ENCODE assay signal across 10 cellular contexts in the genomic region with DNA sequence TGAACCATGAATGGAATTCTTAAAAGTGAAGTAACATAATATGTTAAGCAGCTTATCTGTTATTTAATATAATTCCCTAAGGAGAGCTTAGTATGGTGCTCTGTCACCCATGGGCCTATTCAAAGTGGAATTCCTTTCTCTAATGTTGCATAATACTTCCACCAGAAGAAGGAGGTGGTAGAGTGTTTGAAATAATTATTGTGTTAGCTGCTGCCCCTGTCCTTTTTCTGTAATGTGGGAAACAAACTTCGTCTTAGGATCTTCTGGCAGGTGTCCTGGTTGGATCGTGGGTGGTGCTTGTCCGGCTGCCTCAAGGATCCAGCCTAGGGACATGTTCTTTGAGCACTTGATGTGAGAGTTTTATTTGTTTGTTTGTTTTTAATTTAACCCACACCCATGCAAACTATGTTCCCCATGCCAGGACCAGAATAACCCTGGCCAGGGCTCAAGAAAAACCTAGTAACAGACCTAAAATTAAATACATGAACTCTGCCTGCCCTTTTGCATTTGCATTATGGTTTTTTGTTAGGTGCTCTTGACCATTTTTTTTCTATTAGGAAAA. TPM values are rescaled to one million over a fixed set of nuclear protein-coding genes. Genes with fewer than 3 reads are reported as not detected.
DNase-seq lines count a peak whose midpoint lies in the region; ATAC-seq and TF ChIP-seq lines count a peak whose summit lies in the region.
"Had no signal": no experiment of that assay in that cellular context is flagged by ENCODE, and none has a peak within 500 bp of the region (broad histone marks: within the 10 kb centered on the region; RNA-seq: fewer than 3 reads in every experiment).

No MANE protein-coding gene starts in this region.

- no peak overlapping the region for H2BK15ac ChIP-seq in mesenchymal stem cell (ENCODE audit: low read depth, poor library complexity, severe bottlenecking)

- no peak overlapping the region for H3K23ac ChIP-seq in mesenchymal stem cell (ENCODE audit: low read length in 2 of 2)

- H3K27me3 ChIP-seq in esophagus (ENCODE audit: control insufficient read depth in 1 of 2, insufficient read depth in 2 of 2, low read length in 2 of 2), result no peaks in the 10 kb centered on the region
- no peaks in the 10 kb centered on the region for H3K27me3 ChIP-seq in colonic mucosa
- H3K27me3 ChIP-seq in mesenchymal stem cell (ENCODE audit: control insufficient read depth in 1 of 2, insufficient read depth in 1 of 2, low read length in 2 of 2), result no peaks in the 10 kb centered on the region
- H3K27me3 ChIP-seq: neutrophil had no signal

- no peak overlapping the region for H3K9ac ChIP-seq in colonic mucosa (ENCODE audit: low read depth in 2 of 2, low read length in 2 of 2)
- no peak overlapping the region for H3K9ac ChIP-seq in mesenchymal stem cell (ENCODE audit: low read length)

- H2AFZ ChIP-seq in mesenchymal stem cell (ENCODE audit: low read depth, low read length), result no peak overlapping the region

- peaks cover 4% of the 10 kb centered on the region for H3K9me3 Mint-ChIP-seq in nephron

- intact Hi-C loops in colonic mucosa (cut with DNase I), result no loop called here

- TF ChIP-seq CTCF in AG10803 (conservative IDR thresholded peaks at IDR 0.05; ENCODE audit: low read length), result no peak
- no peak for TF ChIP-seq CTCF in LNCaP clone FGC (IDR thresholded peaks at IDR 0.05; ENCODE audit: control insufficient read depth, extremely low read depth, insufficient read depth)
- no peak for TF ChIP-seq CTCF in nephron (IDR thresholded peaks at IDR 0.05; ENCODE audit: unreplicated experiment in 3 of 3)
- TF ChIP-seq CTCF in colonic mucosa (IDR thresholded peaks at IDR 0.05), result no peak

- no peak overlapping the region for H2BK12ac ChIP-seq in mesenchymal stem cell (ENCODE audit: low read length in 2 of 2)

- peak; percentile 81 for DNase-seq in AG10803 (ENCODE audit: low read depth)
- DNase-seq in LNCaP clone FGC (ENCODE audit: low read depth), result peak; percentile 88
- no peak for DNase-seq in activated naive CD4-positive, alpha-beta T cell (lab: John Stamatoyannopoulos, UW)
- no peak for DNase-seq in colonic mucosa
- no peak for DNase-seq in mesenchymal stem cell
- DNase-seq: NCI-H2171 treated with DMSO at 0.1 percent for 48 hours had no signal

- no peaks in the 10 kb centered on the region for H3K9me3 ChIP-seq in esophagus (ENCODE audit: control insufficient read depth in 2 of 2, insufficient read depth in 1 of 2, low read depth in 1 of 2, low read length in 1 of 2)
- H3K9me3 ChIP-seq in colonic mucosa, result no peaks in the 10 kb centered on the region
- H3K9me3 ChIP-seq in mesenchymal stem cell (ENCODE audit: control insufficient read depth, low read length), result no peaks in the 10 kb centered on the region
- H3K9me3 ChIP-seq: neutrophil had no signal

- TF ChIP-seq POLR2A in GM18505 (IDR thresholded peaks at IDR 0.05; ENCODE audit: borderline replicate concordance, extremely low read depth, insufficient read depth, insufficient read length), result no peak

- H3K27ac Mint-ChIP-seq in nephron, result peak overlapping the region; percentile 27 to 65 (median 63)

- peak overlapping the region; percentile 24 to 68 for H3K27ac ChIP-seq in esophagus (ENCODE audit: low read depth in 2 of 2, low read length in 1 of 2)
- H3K27ac ChIP-seq in colonic mucosa, result no peak overlapping the region
- no peak overlapping the region for H3K27ac ChIP-seq in mesenchymal stem cell (ENCODE audit: low read length, poor library complexity, severe bottlenecking)
- H3K27ac ChIP-seq: neutrophil had no signal

- H3K18ac ChIP-seq in mesenchymal stem cell (ENCODE audit: low read depth in 1 of 2, low read length in 2 of 2), result no peak overlapping the region

- H3K4me3 ChIP-seq in AG10803 (ENCODE audit: low read length) (no peak overlapping the region), LNCaP clone FGC (ENCODE audit: low read depth, low read length) (no peak overlapping the region), esophagus (ENCODE audit: low read depth in 1 of 2, low read length in 2 of 2) (no peak overlapping the region), colonic mucosa (no peak overlapping the region), mesenchymal stem cell (ENCODE audit: insufficient read depth in 1 of 2, low read depth in 1 of 2, low read length in 2 of 2) (no peak overlapping the region)

- H3K36me3 Mint-ChIP-seq in nephron (ENCODE audit: low read depth), result peaks cover 27% of the 10 kb centered on the region

- no peak overlapping the region for H2AK5ac ChIP-seq in mesenchymal stem cell (ENCODE audit: low read length, severe bottlenecking)

- H3K4me2 ChIP-seq in mesenchymal stem cell (ENCODE audit: low read length, poor library complexity, severe bottlenecking), result no peak overlapping the region

- WGBS in esophagus, 2 donors, result 21 to 27% methylated on average over 3 of the region's 3 CpGs
- WGBS in mesenchymal stem cell, result 83% methylated on average over 1 of the region's 3 CpGs

- H2BK120ac ChIP-seq in mesenchymal stem cell (ENCODE audit: low read depth, low read length), result no peak overlapping the region

- peaks cover 0 to 3% of the 10 kb centered on the region in 2 donors for H3K4me1 ChIP-seq in esophagus (ENCODE audit: control insufficient read depth in 2 of 2, insufficient read depth in 2 of 2, low read length in 1 of 2)
- peaks cover 6% of the 10 kb centered on the region for H3K4me1 ChIP-seq in colonic mucosa
- peaks cover 4% of the 10 kb centered on the region for H3K4me1 ChIP-seq in mesenchymal stem cell (ENCODE audit: control insufficient read depth, insufficient read depth, low read depth, low read length)

- no peaks in the 10 kb centered on the region for H3K36me3 ChIP-seq in esophagus (ENCODE audit: control insufficient read depth in 2 of 2, insufficient read depth in 2 of 2, low read length in 1 of 2)
- H3K36me3 ChIP-seq in colonic mucosa, result no peaks in the 10 kb centered on the region
- H3K36me3 ChIP-seq in mesenchymal stem cell (ENCODE audit: control insufficient read depth in 1 of 2, insufficient read depth in 2 of 2, low read depth in 1 of 2, low read length in 2 of 2), result no peaks in the 10 kb centered on the region
- H3K36me3 ChIP-seq: neutrophil had no signal

- peaks cover 28% of the 10 kb centered on the region for H3K79me1 ChIP-seq in mesenchymal stem cell (replicated peaks; ENCODE audit: low read length, poor library complexity, severe bottlenecking)

- no peak overlapping the region for H2BK5ac ChIP-seq in mesenchymal stem cell (ENCODE audit: low read depth, low read length, poor library complexity, severe bottlenecking)

- no peak for ATAC-seq in GM18505 (IDR thresholded peaks at IDR 0.05; ENCODE audit: unreplicated experiment)

- H4K91ac ChIP-seq in mesenchymal stem cell (ENCODE audit: low read length), result no peak overlapping the region

- peak overlapping the region in 1 of 3 experiments; percentile 41 for H3K4me3 Mint-ChIP-seq in nephron

- H4K8ac ChIP-seq in mesenchymal stem cell (ENCODE audit: low read length), result no peak overlapping the region

- peaks cover 41% of the 10 kb centered on the region for H3K4me1 Mint-ChIP-seq in nephron

- H3K4ac ChIP-seq in mesenchymal stem cell (ENCODE audit: low read depth in 1 of 2, low read length in 2 of 2), result no peak overlapping the region

- no peak overlapping the region for H3K14ac ChIP-seq in mesenchymal stem cell (ENCODE audit: low read length in 2 of 2)

- H3K27me3 Mint-ChIP-seq in nephron (ENCODE audit: low read depth), result no peaks in the 10 kb centered on the region

RNA-seq across cellular contexts. Expression of gene ZNRF1, which starts 46.1 kb away (rescaled TPM):
- 10 to 100 TPM; 36.2 to 39.5 TPM for polyA plus RNA-seq in esophagus
- 10 to 100 TPM; 27.7 to 29.7 TPM for total RNA-seq in colonic mucosa
- 29.7 TPM for polyA plus RNA-seq in mesenchymal stem cell (2013, experiment 1 of 2)
- polyA plus RNA-seq in mesenchymal stem cell (2013, experiment 2 of 2), result 27.6 TPM

RNA-seq across cellular contexts. Expression of gene WDR59, which starts 60.0 kb away (rescaled TPM):
- 10 to 100 TPM; 16.1 to 27.6 TPM for polyA plus RNA-seq in esophagus
- total RNA-seq in colonic mucosa, result 10 to 100 TPM; 46.5 to 48.3 TPM
- polyA plus RNA-seq in mesenchymal stem cell (2013, experiment 1 of 2), result 20.7 TPM
- 19.7 TPM for polyA plus RNA-seq in mesenchymal stem cell (2013, experiment 2 of 2)

Comparison
In these comparisons a context has a peak if more than half of its experiments do, and no peak if none do; other contexts are left out.
1. DNase-seq: peak in AG10803 (single experiment) and LNCaP clone FGC (single experiment); none in activated naive CD4-positive, alpha-beta T cell (0 of 4), colonic mucosa (single experiment) and mesenchymal stem cell (single experiment).
2. H3K27ac ChIP-seq: peak in esophagus (2 of 2); none in colonic mucosa (single experiment) and mesenchymal stem cell (single experiment).